16 cellular contexts compared by ENCODE assay signal in the genomic region with DNA sequence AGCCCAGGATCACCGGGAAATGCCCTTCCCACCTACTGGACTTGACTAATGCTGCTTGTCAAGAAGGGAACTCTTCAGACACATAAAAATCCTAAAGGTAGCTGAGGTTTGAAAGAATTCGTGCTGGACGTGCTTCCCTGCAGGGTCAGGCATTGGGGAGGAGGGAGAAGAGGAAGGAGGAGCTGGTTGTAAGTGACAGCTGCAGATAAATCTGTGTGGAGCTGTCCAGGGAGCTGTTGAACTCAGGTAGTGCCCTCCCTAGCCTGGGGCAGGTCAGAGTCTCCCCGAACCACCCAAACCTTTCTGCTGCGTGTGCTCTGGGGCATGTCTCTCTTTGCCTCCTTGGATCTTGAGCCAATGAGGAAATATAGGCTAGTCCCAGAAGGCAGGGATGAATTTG. TPM values are rescaled to one million over a fixed set of nuclear protein-coding genes. Genes with fewer than 3 reads are reported as not detected.
DNase-seq lines count a peak whose midpoint lies in the region; ATAC-seq and TF ChIP-seq lines count a peak whose summit lies in the region.
"Had no signal": no experiment of that assay in that cellular context is flagged by ENCODE, and none has a peak within 500 bp of the region (broad histone marks: within the 10 kb centered on the region; RNA-seq: fewer than 3 reads in every experiment).

No MANE protein-coding gene starts in this region.

- no peaks in the 10 kb centered on the region for H3K36me3 ChIP-seq in Caco-2 (ENCODE audit: control insufficient read depth, insufficient read depth, low read length)
- no peaks in the 10 kb centered on the region for H3K36me3 ChIP-seq in parathyroid adenoma (ENCODE audit: control insufficient read depth, insufficient read depth, low read length)
- H3K36me3 ChIP-seq: thoracic aorta had no signal

- H3K27ac ChIP-seq in RWPE1 (peak overlapping the region; percentile 99), parathyroid adenoma (no peak overlapping the region)
- H3K27ac ChIP-seq: thoracic aorta had no signal

- H3K4me3 Mint-ChIP-seq in Caco-2 (ENCODE audit: unreplicated experiment): no peak overlapping the region
- no peak overlapping the region for H3K4me3 Mint-ChIP-seq in activated naive CD4-positive, alpha-beta T cell treated with anti-CD3 and anti-CD28 coated beads, Interleukin-2, amount 10 ng/mL, durations not matched to agents 7 days and 5 days
- H3K4me3 Mint-ChIP-seq: activated naive CD8-positive, alpha-beta T cell; CD8-positive, alpha-beta T cell had no signal

- H3K4me3 ChIP-seq in Caco-2 (ENCODE audit: low read depth, low read length) (no peak overlapping the region), parathyroid adenoma (ENCODE audit: low read depth, low read length) (no peak overlapping the region)
- H3K4me3 ChIP-seq: lung, thoracic aorta had no signal

- H3K9me3 ChIP-seq in Caco-2 (no peaks in the 10 kb centered on the region), parathyroid adenoma (ENCODE audit: control insufficient read depth, low read length) (no peaks in the 10 kb centered on the region)
- H3K9me3 ChIP-seq: thoracic aorta had no signal

- no peaks in the 10 kb centered on the region for H3K9me3 Mint-ChIP-seq in Caco-2 (ENCODE audit: unreplicated experiment)
- no peaks in the 10 kb centered on the region for H3K9me3 Mint-ChIP-seq in activated naive CD4-positive, alpha-beta T cell treated with anti-CD3 and anti-CD28 coated beads, Interleukin-2, amount 10 ng/mL, durations not matched to agents 7 days and 5 days
- H3K9me3 Mint-ChIP-seq: CD8-positive, alpha-beta T cell had no signal

- CTCF ChIA-PET in Caco-2 (lab: Charles Lee) (no interaction called here), RWPE1 (lab: Yijun Ruan, JAX) (interaction anchor here (0.7 to 1.0 kb wide), 2 partner anchors 22 to 198 kb away, joined by 3 read pairs; no protein-coding TSS in a partner anchor)
- CTCF ChIA-PET in activated naive CD4-positive, alpha-beta T cell treated with anti-CD3 and anti-CD28 coated beads, Interleukin-2, amount 10 ng/mL, durations not matched to agents 7 days and 5 days (lab: Charles Lee): no interaction called here

- intact Hi-C loops in Caco-2 (cut with micrococcal nuclease; ENCODE audit: unreplicated experiment): no loop called here

- peak overlapping the region; percentile 68 for H2AFZ ChIP-seq in parathyroid adenoma

- POLR2A ChIA-PET in Caco-2 (lab: Charles Lee) (no interaction called here), RWPE1 (lab: Yijun Ruan, JAX; ENCODE audit: low non-redundant PET) (interaction anchor here (1.2 kb wide), 1 partner anchor 24 kb away, joined by 3 read pairs; the partner anchor contains the start of gene FOS)

- no peaks in the 10 kb centered on the region for H3K27me3 Mint-ChIP-seq in Caco-2 (ENCODE audit: insufficient read depth, unreplicated experiment)
- peaks cover 76% of the 10 kb centered on the region for H3K27me3 Mint-ChIP-seq in activated naive CD4-positive, alpha-beta T cell treated with anti-CD3 and anti-CD28 coated beads, Interleukin-2, amount 10 ng/mL, durations not matched to agents 7 days and 5 days
- H3K27me3 Mint-ChIP-seq: activated naive CD8-positive, alpha-beta T cell had no signal

- no peaks in the 10 kb centered on the region for H3K79me2 ChIP-seq in parathyroid adenoma

- peaks cover 17% of the 10 kb centered on the region for H3K36me3 Mint-ChIP-seq in Caco-2 (ENCODE audit: insufficient read depth, unreplicated experiment)
- H3K36me3 Mint-ChIP-seq in activated naive CD4-positive, alpha-beta T cell treated with anti-CD3 and anti-CD28 coated beads, Interleukin-2, amount 10 ng/mL, durations not matched to agents 7 days and 5 days: no peaks in the 10 kb centered on the region
- H3K36me3 Mint-ChIP-seq: activated naive CD8-positive, alpha-beta T cell; CD8-positive, alpha-beta T cell had no signal

- TF ChIP-seq CTCF in Caco-2 (IDR thresholded peaks at IDR 0.05; ENCODE audit: insufficient read depth in 1 of 2, low read depth in 1 of 2, low read length in 1 of 2, severe bottlenecking in 1 of 2, unreplicated experiment in 1 of 2) (no peak), RWPE1 (conservative IDR thresholded peaks at IDR 0.05; ENCODE audit: low read depth) (no peak), parathyroid adenoma (IDR thresholded peaks at IDR 0.05) (no peak)

- H3K27me3 ChIP-seq in Caco-2 (replicated peaks; ENCODE audit: control insufficient read depth, insufficient read depth, low read length): no peaks in the 10 kb centered on the region
- H3K27me3 ChIP-seq in parathyroid adenoma (ENCODE audit: control insufficient read depth, insufficient read depth, low read length): no peaks in the 10 kb centered on the region

- peaks cover 8% of the 10 kb centered on the region for H3K4me1 Mint-ChIP-seq in Caco-2 (ENCODE audit: low read depth, unreplicated experiment)
- H3K4me1 Mint-ChIP-seq in activated naive CD4-positive, alpha-beta T cell treated with anti-CD3 and anti-CD28 coated beads, Interleukin-2, amount 10 ng/mL, durations not matched to agents 7 days and 5 days: peaks cover 32% of the 10 kb centered on the region

- peaks cover 6% of the 10 kb centered on the region for H3K4me1 ChIP-seq in Caco-2
- peaks cover 27% of the 10 kb centered on the region for H3K4me1 ChIP-seq in parathyroid adenoma

- H3K4me2 ChIP-seq in parathyroid adenoma (ENCODE audit: low read length): no peak overlapping the region

- H3K9ac ChIP-seq in parathyroid adenoma: no peak overlapping the region

- no TSS peak for BruUV-seq in Caco-2 (replicated peaks; lab: Mats Ljungman, UMichigan)

- H3K27ac Mint-ChIP-seq in Caco-2 (ENCODE audit: unreplicated experiment): peak overlapping the region; percentile 6
- no peak overlapping the region for H3K27ac Mint-ChIP-seq in activated naive CD4-positive, alpha-beta T cell treated with anti-CD3 and anti-CD28 coated beads, Interleukin-2, amount 10 ng/mL, durations not matched to agents 7 days and 5 days
- H3K27ac Mint-ChIP-seq: activated naive CD8-positive, alpha-beta T cell; CD8-positive, alpha-beta T cell had no signal

- no peak for ATAC-seq in GM21825 (IDR thresholded peaks at IDR 0.05; ENCODE audit: unreplicated experiment)
- ATAC-seq: activated CD4-positive, CD25-positive, alpha-beta regulatory T cell treated with anti-CD3 and anti-CD28 coated beads, Interleukin-2, amount 50 U/mL, for 24 hours; CD8-positive, alpha-beta T cell had no signal

- no peak for DNase-seq in Caco-2
- peak; percentile 72 for DNase-seq in RWPE1 (ENCODE audit: low spot score)
- DNase-seq in iPS-NIHi7 (ENCODE audit: extremely low spot score): peak; percentile 58
- no peak for DNase-seq in activated naive CD4-positive, alpha-beta T cell treated with anti-CD3 and anti-CD28 coated beads, Interleukin-2, amount 10 ng/mL, durations not matched to agents 7 days and 5 days
- DNase-seq in cerebellar nuclear complex (lab: John Stamatoyannopoulos, UW): no peak
- DNase-seq in stimulated activated CD4-positive, alpha-beta T cell treated with anti-CD3 and anti-CD28 coated beads, Interleukin-4, amount 100 ng/mL, for 1 hour: no peak
- DNase-seq: CD8-positive, alpha-beta T cell; erythroblast; OCI-M1; stimulated activated CD4-positive, alpha-beta T cell treated with anti-CD3 and anti-CD28 coated beads, Interleukin-2, amount 100 ng/mL, for 48 hours had no signal

RNA-seq across cellular contexts. Expression of gene FOS, which starts 23.7 kb away (rescaled TPM):
- 72.7 and 73.7 TPM in 2 replicates for total RNA-seq in Caco-2 (2022)

Comparison
In these comparisons a context has a peak if more than half of its experiments do, and no peak if none do; other contexts are left out.
1. DNase-seq: peak in RWPE1 (single experiment) and iPS-NIHi7 (single experiment); none in Caco-2 (0 of 2), activated naive CD4-positive, alpha-beta T cell treated with anti-CD3 and anti-CD28 coated beads, Interleukin-2, amount 10 ng/mL, durations not matched to agents 7 days and 5 days (single experiment), cerebellar nuclear complex (0 of 2) and stimulated activated CD4-positive, alpha-beta T cell treated with anti-CD3 and anti-CD28 coated beads, Interleukin-4, amount 100 ng/mL, for 1 hour (single experiment).